Comparison of ENCODE assay signal across 1 cellular context in the genomic region with DNA sequence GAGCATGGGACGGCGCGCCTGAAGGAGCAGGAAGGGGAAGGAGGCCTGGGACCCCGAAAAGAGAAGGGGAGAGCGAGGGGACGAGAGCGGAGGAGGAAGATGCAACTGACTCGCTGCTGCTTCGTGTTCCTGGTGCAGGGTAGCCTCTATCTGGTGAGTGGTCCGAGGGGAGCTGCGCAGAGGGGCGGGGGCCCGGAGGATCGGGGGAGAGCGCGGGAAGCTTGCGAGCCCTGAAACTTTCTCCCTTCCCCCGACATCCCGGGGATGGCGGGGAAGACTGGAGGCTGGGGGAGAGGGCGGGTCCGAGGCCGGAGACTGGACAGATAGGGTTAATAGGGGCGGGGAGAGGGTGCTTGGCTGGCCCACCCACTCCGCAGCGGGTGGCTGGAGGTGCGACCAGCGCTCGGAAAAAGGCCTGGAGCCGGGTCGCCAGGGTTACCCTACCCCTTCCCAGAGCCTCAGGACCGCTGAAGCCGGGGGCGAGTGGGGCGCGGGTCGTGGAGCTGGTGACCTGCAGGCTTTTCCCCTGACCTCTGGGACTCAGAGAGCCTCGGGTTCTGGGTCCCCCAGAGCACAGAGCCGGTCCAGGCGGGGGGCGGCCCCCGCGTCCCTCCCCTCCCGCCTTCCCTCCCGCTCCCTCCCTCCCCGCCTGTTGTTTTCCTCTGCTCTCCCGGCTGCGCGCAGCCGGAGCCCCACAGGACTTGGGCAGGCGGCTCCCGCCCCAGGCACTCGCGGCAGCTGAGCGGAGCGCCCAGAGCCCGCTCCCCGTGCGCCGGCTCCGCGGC.
TF ChIP-seq lines count a peak whose summit lies in the region.

No MANE protein-coding gene starts in this region.

TF ChIP-seq in HepG2, 621 proteins besides CTCF, POLR2A, EP300 and RAD21 (continued from another document and continues in another):
- TF ChIP-seq, protein P1, sequence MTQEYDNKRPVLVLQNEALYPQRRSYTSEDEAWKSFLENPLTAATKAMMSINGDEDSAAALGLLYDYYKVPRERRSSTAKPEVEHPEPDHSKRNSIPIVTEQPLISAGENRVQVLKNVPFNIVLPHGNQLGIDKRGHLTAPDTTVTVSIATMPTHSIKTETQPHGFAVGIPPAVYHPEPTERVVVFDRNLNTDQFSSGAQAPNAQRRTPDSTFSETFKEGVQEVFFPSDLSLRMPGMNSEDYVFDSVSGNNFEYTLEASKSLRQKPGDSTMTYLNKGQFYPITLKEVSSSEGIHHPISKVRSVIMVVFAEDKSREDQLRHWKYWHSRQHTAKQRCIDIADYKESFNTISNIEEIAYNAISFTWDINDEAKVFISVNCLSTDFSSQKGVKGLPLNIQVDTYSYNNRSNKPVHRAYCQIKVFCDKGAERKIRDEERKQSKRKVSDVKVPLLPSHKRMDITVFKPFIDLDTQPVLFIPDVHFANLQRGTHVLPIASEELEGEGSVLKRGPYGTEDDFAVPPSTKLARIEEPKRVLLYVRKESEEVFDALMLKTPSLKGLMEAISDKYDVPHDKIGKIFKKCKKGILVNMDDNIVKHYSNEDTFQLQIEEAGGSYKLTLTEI (CRISPR knock-in tag; conservative IDR thresholded peaks at IDR 0.05): no peak
- TF ChIP-seq PTBP1 (IDR thresholded peaks at IDR 0.05; ENCODE audit: low read depth, low read length, poor library complexity, severe bottlenecking) (no peak), MEIS2 (CRISPR knock-in tag; IDR thresholded peaks at IDR 0.05) (no peak; the same call in 1 of the 2 replicates), NFYC (CRISPR knock-in tag; IDR thresholded peaks at IDR 0.05) (no peak), ZFP82 (CRISPR knock-in tag; IDR thresholded peaks at IDR 0.05; ENCODE audit: borderline replicate concordance) (peak; percentile 37; the same call in 1 of the 2 replicates), MEF2D (CRISPR knock-in tag; IDR thresholded peaks at IDR 0.05) (no peak), WIZ (CRISPR knock-in tag; IDR thresholded peaks at IDR 0.05) (no peak), ZNF746 (CRISPR knock-in tag; IDR thresholded peaks at IDR 0.05) (peak; percentile 46; the same call in 1 of the 2 replicates), ETV6 (CRISPR knock-in tag; conservative IDR thresholded peaks at IDR 0.05) (0 out of 2 replicates have a peak, but pooled peaks have one; percentile 52), IKZF1 (IDR thresholded peaks at IDR 0.05) (no peak), ZNF510 (CRISPR knock-in tag; IDR thresholded peaks at IDR 0.05; ENCODE audit: low read depth) (no peak), MLLT10 (CRISPR knock-in tag; IDR thresholded peaks at IDR 0.05) (no peak), ZNF329 (CRISPR knock-in tag; IDR thresholded peaks at IDR 0.05; ENCODE audit: low read depth) (no peak), KDM4B (CRISPR knock-in tag; IDR thresholded peaks at IDR 0.05) (no peak), PCBP1 (IDR thresholded peaks at IDR 0.05; ENCODE audit: borderline replicate concordance, low read depth, low read length) (no peak), ZNF614 (CRISPR knock-in tag; IDR thresholded peaks at IDR 0.05; ENCODE audit: borderline replicate concordance) (no peak), ZKSCAN5 (CRISPR knock-in tag; IDR thresholded peaks at IDR 0.05) (no peak), ZNF552 (CRISPR knock-in tag; IDR thresholded peaks at IDR 0.05; ENCODE audit: borderline replicate concordance) (no peak), ZNF790 (CRISPR knock-in tag; IDR thresholded peaks at IDR 0.05; ENCODE audit: borderline replicate concordance) (0 out of 2 replicates have a peak, but pooled peaks have one; percentile 21), ZEB1 (IDR thresholded peaks at IDR 0.05; ENCODE audit: insufficient replicate concordance, low read depth) (peak; percentile 29), HNRNPL (IDR thresholded peaks at IDR 0.05; ENCODE audit: low read depth, low read length) (no peak), BORCS8-MEF2B (CRISPR knock-in tag; IDR thresholded peaks at IDR 0.05) (no peak), XBP1 (CRISPR knock-in tag; IDR thresholded peaks at IDR 0.05) (no peak), TCF7 (IDR thresholded peaks at IDR 0.05; ENCODE audit: low read depth) (0 out of 2 replicates have a peak, but pooled peaks have one; percentile 4)
- TF ChIP-seq, protein P2, sequence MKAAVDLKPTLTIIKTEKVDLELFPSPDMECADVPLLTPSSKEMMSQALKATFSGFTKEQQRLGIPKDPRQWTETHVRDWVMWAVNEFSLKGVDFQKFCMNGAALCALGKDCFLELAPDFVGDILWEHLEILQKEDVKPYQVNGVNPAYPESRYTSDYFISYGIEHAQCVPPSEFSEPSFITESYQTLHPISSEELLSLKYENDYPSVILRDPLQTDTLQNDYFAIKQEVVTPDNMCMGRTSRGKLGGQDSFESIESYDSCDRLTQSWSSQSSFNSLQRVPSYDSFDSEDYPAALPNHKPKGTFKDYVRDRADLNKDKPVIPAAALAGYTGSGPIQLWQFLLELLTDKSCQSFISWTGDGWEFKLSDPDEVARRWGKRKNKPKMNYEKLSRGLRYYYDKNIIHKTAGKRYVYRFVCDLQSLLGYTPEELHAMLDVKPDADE (CRISPR knock-in tag; IDR thresholded peaks at IDR 0.05): no peak
- TF ChIP-seq, protein P3, sequence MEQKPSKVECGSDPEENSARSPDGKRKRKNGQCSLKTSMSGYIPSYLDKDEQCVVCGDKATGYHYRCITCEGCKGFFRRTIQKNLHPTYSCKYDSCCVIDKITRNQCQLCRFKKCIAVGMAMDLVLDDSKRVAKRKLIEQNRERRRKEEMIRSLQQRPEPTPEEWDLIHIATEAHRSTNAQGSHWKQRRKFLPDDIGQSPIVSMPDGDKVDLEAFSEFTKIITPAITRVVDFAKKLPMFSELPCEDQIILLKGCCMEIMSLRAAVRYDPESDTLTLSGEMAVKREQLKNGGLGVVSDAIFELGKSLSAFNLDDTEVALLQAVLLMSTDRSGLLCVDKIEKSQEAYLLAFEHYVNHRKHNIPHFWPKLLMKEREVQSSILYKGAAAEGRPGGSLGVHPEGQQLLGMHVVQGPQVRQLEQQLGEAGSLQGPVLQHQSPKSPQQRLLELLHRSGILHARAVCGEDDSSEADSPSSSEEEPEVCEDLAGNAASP (CRISPR knock-in tag; IDR thresholded peaks at IDR 0.05; ENCODE audit: borderline replicate concordance): no peak
- TF ChIP-seq, protein P4, sequence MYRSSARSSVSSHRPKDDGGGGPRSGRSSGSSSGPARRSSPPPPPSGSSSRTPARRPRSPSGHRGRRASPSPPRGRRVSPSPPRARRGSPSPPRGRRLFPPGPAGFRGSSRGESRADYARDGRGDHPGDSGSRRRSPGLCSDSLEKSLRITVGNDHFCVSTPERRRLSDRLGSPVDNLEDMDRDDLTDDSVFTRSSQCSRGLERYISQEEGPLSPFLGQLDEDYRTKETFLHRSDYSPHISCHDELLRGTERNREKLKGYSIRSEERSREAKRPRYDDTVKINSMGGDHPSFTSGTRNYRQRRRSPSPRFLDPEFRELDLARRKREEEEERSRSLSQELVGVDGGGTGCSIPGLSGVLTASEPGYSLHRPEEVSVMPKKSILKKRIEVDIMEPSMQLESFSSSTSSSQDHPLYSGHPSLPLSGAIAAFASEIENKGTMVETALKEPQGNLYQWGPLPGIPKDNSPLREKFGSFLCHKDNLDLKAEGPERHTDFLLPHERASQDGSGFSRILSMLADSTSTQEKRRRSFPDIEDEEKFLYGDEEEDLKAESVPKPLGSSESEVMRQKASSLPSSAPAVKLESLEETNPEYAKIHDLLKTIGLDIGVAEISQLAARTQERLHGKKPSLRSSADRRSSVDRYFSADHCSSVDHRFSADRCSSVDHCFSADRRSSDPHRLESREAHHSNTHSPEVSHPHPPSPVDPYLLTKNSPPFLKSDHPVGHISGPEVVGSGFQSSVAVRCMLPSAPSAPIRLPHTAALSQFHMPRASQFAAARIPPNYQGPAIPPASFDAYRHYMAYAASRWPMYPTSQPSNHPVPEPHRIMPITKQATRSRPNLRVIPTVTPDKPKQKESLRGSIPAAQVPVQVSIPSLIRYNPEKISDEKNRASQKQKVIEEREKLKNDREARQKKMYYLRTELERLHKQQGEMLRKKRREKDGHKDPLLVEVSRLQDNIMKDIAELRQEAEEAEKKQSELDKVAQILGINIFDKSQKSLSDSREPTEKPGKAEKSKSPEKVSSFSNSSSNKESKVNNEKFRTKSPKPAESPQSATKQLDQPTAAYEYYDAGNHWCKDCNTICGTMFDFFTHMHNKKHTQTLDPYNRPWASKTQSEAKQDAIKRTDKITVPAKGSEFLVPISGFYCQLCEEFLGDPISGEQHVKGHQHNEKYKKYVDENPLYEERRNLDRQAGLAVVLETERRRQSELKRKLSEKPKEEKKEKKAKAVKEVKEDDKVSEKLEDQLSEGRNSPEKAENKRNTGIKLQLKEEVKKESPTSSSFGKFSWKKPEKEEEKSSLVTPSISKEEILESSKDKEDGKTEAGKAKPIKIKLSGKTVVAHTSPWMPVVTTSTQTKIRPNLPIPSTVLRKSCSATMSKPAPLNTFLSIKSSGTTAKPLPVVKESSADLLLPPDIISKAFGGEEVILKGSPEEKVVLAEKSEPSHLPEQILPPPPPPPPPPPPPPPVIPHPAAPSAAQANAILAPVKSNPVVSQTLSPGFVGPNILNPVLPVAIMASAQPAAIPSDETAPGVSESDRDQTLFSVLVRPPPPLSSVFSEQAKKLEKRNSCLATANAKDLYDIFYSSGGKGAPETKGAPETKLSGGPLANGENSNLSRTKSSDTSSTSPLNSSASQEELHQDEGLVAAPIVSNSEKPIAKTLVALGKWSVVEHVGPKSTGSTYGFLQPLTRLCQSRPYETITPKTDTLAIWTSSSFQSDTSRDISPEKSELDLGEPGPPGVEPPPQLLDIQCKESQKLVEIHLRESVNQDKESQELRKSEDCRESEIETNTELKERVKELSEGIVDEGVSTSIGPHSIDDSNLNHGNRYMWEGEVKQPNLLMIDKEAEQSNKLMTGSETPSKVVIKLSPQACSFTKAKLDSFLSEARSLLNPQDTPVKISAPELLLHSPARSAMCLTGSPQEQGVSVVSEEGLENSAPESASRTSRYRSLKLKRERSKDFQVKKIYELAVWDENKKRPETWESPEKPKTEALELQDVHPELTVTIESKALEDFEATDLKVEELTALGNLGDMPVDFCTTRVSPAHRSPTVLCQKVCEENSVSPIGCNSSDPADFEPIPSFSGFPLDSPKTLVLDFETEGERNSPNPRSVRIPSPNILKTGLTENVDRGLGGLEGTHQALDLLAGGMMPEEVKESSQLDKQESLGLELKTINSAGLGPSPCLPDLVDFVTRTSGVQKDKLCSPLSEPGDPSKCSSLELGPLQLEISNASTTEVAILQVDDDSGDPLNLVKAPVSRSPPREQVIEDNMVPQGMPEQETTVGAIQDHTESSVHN (CRISPR knock-in tag; IDR thresholded peaks at IDR 0.05): no peak
- TF ChIP-seq, protein P5, sequence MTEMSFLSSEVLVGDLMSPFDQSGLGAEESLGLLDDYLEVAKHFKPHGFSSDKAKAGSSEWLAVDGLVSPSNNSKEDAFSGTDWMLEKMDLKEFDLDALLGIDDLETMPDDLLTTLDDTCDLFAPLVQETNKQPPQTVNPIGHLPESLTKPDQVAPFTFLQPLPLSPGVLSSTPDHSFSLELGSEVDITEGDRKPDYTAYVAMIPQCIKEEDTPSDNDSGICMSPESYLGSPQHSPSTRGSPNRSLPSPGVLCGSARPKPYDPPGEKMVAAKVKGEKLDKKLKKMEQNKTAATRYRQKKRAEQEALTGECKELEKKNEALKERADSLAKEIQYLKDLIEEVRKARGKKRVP (CRISPR knock-in tag; IDR thresholded peaks at IDR 0.05): no peak
- TF ChIP-seq, protein P6, sequence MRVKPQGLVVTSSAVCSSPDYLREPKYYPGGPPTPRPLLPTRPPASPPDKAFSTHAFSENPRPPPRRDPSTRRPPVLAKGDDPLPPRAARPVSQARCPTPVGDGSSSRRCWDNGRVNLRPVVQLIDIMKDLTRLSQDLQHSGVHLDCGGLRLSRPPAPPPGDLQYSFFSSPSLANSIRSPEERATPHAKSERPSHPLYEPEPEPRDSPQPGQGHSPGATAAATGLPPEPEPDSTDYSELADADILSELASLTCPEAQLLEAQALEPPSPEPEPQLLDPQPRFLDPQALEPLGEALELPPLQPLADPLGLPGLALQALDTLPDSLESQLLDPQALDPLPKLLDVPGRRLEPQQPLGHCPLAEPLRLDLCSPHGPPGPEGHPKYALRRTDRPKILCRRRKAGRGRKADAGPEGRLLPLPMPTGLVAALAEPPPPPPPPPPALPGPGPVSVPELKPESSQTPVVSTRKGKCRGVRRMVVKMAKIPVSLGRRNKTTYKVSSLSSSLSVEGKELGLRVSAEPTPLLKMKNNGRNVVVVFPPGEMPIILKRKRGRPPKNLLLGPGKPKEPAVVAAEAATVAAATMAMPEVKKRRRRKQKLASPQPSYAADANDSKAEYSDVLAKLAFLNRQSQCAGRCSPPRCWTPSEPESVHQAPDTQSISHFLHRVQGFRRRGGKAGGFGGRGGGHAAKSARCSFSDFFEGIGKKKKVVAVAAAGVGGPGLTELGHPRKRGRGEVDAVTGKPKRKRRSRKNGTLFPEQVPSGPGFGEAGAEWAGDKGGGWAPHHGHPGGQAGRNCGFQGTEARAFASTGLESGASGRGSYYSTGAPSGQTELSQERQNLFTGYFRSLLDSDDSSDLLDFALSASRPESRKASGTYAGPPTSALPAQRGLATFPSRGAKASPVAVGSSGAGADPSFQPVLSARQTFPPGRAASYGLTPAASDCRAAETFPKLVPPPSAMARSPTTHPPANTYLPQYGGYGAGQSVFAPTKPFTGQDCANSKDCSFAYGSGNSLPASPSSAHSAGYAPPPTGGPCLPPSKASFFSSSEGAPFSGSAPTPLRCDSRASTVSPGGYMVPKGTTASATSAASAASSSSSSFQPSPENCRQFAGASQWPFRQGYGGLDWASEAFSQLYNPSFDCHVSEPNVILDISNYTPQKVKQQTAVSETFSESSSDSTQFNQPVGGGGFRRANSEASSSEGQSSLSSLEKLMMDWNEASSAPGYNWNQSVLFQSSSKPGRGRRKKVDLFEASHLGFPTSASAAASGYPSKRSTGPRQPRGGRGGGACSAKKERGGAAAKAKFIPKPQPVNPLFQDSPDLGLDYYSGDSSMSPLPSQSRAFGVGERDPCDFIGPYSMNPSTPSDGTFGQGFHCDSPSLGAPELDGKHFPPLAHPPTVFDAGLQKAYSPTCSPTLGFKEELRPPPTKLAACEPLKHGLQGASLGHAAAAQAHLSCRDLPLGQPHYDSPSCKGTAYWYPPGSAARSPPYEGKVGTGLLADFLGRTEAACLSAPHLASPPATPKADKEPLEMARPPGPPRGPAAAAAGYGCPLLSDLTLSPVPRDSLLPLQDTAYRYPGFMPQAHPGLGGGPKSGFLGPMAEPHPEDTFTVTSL (CRISPR knock-in tag; IDR thresholded peaks at IDR 0.05; ENCODE audit: borderline replicate concordance): no peak
- TF ChIP-seq, protein P7, sequence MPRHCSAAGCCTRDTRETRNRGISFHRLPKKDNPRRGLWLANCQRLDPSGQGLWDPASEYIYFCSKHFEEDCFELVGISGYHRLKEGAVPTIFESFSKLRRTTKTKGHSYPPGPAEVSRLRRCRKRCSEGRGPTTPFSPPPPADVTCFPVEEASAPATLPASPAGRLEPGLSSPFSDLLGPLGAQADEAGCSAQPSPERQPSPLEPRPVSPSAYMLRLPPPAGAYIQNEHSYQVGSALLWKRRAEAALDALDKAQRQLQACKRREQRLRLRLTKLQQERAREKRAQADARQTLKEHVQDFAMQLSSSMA (CRISPR knock-in tag; IDR thresholded peaks at IDR 0.05): no peak
- TF ChIP-seq, protein P8, sequence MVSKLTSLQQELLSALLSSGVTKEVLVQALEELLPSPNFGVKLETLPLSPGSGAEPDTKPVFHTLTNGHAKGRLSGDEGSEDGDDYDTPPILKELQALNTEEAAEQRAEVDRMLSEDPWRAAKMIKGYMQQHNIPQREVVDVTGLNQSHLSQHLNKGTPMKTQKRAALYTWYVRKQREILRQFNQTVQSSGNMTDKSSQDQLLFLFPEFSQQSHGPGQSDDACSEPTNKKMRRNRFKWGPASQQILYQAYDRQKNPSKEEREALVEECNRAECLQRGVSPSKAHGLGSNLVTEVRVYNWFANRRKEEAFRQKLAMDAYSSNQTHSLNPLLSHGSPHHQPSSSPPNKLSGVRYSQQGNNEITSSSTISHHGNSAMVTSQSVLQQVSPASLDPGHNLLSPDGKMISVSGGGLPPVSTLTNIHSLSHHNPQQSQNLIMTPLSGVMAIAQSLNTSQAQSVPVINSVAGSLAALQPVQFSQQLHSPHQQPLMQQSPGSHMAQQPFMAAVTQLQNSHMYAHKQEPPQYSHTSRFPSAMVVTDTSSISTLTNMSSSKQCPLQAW (CRISPR knock-in tag; IDR thresholded peaks at IDR 0.05): no peak
